In the genomic region with DNA sequence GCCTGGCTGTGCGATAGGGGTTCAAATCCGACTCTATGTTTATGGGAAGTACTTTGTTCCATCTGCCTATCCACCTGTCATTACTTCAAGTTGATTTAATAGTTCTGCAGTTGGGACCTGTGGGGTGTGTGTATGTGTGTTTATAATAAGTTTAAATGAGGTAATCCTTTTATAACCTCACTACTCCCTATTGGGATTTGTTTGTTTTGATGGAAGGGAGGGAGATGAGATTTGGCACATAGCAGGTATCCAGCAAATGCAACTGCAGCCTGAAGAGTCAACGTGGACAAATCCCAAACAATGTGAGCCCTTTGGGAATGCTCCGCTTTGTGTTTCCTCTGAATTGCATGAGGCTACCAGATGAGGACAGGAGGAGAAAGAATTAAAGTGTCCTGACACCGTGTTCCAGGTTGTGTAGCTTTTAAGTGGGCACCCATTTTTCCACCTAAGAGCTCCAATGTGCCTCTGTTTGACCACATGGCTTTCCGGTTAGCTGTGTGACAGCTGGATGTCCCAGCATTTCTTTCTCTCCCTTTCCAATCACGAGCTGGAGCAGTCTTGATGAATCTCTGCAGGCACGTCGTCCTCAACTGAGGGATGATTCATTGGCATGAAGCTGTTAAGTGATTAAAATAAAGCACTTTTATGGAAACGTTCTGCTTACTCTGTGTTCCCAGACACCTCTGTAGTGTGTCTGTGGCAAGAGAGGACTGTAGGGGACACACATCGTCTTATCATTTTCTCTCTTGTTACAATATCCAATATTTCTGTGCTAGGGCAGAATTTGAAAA, we compare ENCODE assay signal across 25 cellular contexts.
DNase-seq lines count a peak whose midpoint lies in the region; ATAC-seq, FAIRE-seq and TF ChIP-seq lines count a peak whose summit lies in the region.
"Had no signal": no experiment of that assay in that cellular context is flagged by ENCODE, and none has a peak within 500 bp of the region (broad histone marks: within the 10 kb centered on the region; RNA-seq: fewer than 3 reads in every experiment).

No MANE protein-coding gene starts in this region.

- peaks cover 65% of the 10 kb centered on the region for H3K4me1 ChIP-seq in GM23338 (ENCODE audit: insufficient read depth)

- no peaks in the 10 kb centered on the region for H4K20me1 ChIP-seq in GM23338 (replicated peaks; ENCODE audit: insufficient read depth)

- no peaks in the 10 kb centered on the region for H3K79me2 ChIP-seq in GM23338 (replicated peaks; ENCODE audit: insufficient read depth)

- no peak for ATAC-seq in GM23338
- ATAC-seq in GM18505 (IDR thresholded peaks at IDR 0.05; ENCODE audit: unreplicated experiment) = no peak
- ATAC-seq: naive thymus-derived CD8-positive, alpha-beta T cell had no signal

- no peak for TF ChIP-seq POLR2A in GM18505 (IDR thresholded peaks at IDR 0.05; ENCODE audit: borderline replicate concordance, extremely low read depth, insufficient read depth, insufficient read length)

- H3K4me1 Mint-ChIP-seq in GM23338 = peaks cover 87% of the 10 kb centered on the region
- H3K4me1 Mint-ChIP-seq: CD4-positive, alpha-beta memory T cell; naive thymus-derived CD8-positive, alpha-beta T cell had no signal

- H3K36me3 Mint-ChIP-seq in GM23338 (ENCODE audit: low read depth) = no peaks in the 10 kb centered on the region
- H3K36me3 Mint-ChIP-seq: CD4-positive, alpha-beta memory T cell; naive thymus-derived CD8-positive, alpha-beta T cell had no signal

- H3K4me3 ChIP-seq in GM23338 = no peak overlapping the region
- H3K4me3 ChIP-seq: SK-N-MC had no signal

- no peak for FAIRE-seq in urothelium cell line (lab: Jason Lieb, UNC)
- FAIRE-seq: kidney had no signal

- H3K36me3 ChIP-seq in GM23338 (ENCODE audit: insufficient read depth) = no peaks in the 10 kb centered on the region
- H3K36me3 ChIP-seq: brain microvascular endothelial cell had no signal

- no peak overlapping the region for H2AFZ ChIP-seq in GM23338

- no peaks in the 10 kb centered on the region for H3K27me3 ChIP-seq in GM23338 (ENCODE audit: insufficient read depth)
- H3K27me3 ChIP-seq: brain microvascular endothelial cell had no signal

- DNase-seq in AG08395 (ENCODE audit: low spot score) (peak; percentile 41), GM23338 (ENCODE audit: low spot score) (no peak), RPMI7951 (ENCODE audit: low read depth) (peak; percentile 45), iris pigment epithelial cell (ENCODE audit: low read depth) (peak; percentile 6), COLO668 (lab: John Stamatoyannopoulos, UW; ENCODE audit: unreplicated experiment) (no peak), urothelium cell line (ENCODE audit: low spot score) (no peak), GF-D8 (lab: John Stamatoyannopoulos, UW) (no peak)
- DNase-seq: activated CD4-positive, alpha-beta T cell treated with anti-CD3 and anti-CD28 coated beads, Interleukin-2, amount 50 U/mL, for 1 hour; activated CD8-positive, alpha-beta memory T cell treated with anti-CD3 and anti-CD28 coated beads, Interleukin-2, amount 50 U/mL, for 4 hours; brain microvascular endothelial cell; CD4-positive, alpha-beta memory T cell; DMS53; kidney; mammary epithelial cell; MM.1S; naive thymus-derived CD8-positive, alpha-beta T cell; NCI-H1436; NK-92 treated with Interleukin-12 subunit alpha and Interleukin-12 subunit beta, amount 100 ng/mL, for 24 hours; RPMI8226; stimulated activated naive CD4-positive, alpha-beta T cell; T-helper 2 cell had no signal

- H3K27me3 Mint-ChIP-seq in GM23338 (ENCODE audit: insufficient read depth, low read depth, poor library complexity) = no peaks in the 10 kb centered on the region
- H3K27me3 Mint-ChIP-seq: CD4-positive, alpha-beta memory T cell had no signal

- no peak for TF ChIP-seq CTCF in GM23338 (conservative IDR thresholded peaks at IDR 0.05; ENCODE audit: low read depth in 2 of 2)

- H3K27ac ChIP-seq in GM23338 (ENCODE audit: low read depth) = peak overlapping the region; percentile 80
- H3K27ac ChIP-seq: brain microvascular endothelial cell, SK-N-MC, VCaP had no signal

- H3K27ac Mint-ChIP-seq in GM23338 = peak overlapping the region; percentile 92
- H3K27ac Mint-ChIP-seq: activated T-helper 2 cell treated with anti-CD3 and anti-CD28 coated beads, Interferon-gamma antibody, Interleukin-2, Interleukin-4, amounts not matched to agents 10 μg/mL and 5 μg/mL and 100 μg/mL, durations not matched to agents 14 hours and 24 hours and 36 hours; CD4-positive, alpha-beta memory T cell; naive thymus-derived CD8-positive, alpha-beta T cell had no signal

- no peaks in the 10 kb centered on the region for H3K9me3 Mint-ChIP-seq in GM23338

- no peaks in the 10 kb centered on the region for H3F3A ChIP-seq in GM23338 (replicated peaks; ENCODE audit: low read depth)

- H3K9me2 ChIP-seq in GM23338 (ENCODE audit: insufficient read depth) = no peaks in the 10 kb centered on the region

- no peak overlapping the region for H3K4me2 ChIP-seq in GM23338

- H3K4me3 Mint-ChIP-seq in GM23338 = no peak overlapping the region
- H3K4me3 Mint-ChIP-seq: CD4-positive, alpha-beta memory T cell; naive thymus-derived CD8-positive, alpha-beta T cell had no signal

TF ChIP-seq in GM23338, 12 proteins besides CTCF, POLR2A, EP300 and RAD21:
- no peak for TF ChIP-seq ZNF114 (CRISPR knock-in tag; IDR thresholded peaks at IDR 0.05)
- TF ChIP-seq CREB1 (CRISPR knock-in tag; IDR thresholded peaks at IDR 0.05; ENCODE audit: low read depth) = no peak
- TF ChIP-seq NANOG (IDR thresholded peaks at IDR 0.05; ENCODE audit: borderline replicate concordance) = no peak
- TF ChIP-seq ZNF331 (CRISPR knock-in tag; IDR thresholded peaks at IDR 0.05; ENCODE audit: low read depth) = no peak
- TF ChIP-seq, protein P1, sequence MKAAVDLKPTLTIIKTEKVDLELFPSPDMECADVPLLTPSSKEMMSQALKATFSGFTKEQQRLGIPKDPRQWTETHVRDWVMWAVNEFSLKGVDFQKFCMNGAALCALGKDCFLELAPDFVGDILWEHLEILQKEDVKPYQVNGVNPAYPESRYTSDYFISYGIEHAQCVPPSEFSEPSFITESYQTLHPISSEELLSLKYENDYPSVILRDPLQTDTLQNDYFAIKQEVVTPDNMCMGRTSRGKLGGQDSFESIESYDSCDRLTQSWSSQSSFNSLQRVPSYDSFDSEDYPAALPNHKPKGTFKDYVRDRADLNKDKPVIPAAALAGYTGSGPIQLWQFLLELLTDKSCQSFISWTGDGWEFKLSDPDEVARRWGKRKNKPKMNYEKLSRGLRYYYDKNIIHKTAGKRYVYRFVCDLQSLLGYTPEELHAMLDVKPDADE (IDR thresholded peaks at IDR 0.05) = no peak
- TF ChIP-seq JUNB (IDR thresholded peaks at IDR 0.05; ENCODE audit: unreplicated experiment) = no peak
- TF ChIP-seq EZH2phosphoT487 (IDR thresholded peaks at IDR 0.05; ENCODE audit: unreplicated experiment) = no peak
- TF ChIP-seq STAT1 (IDR thresholded peaks at IDR 0.05; ENCODE audit: unreplicated experiment) = no peak

Comparison
In these comparisons a context has a peak if more than half of its experiments do, and no peak if none do; other contexts are left out.
1. DNase-seq: peak in AG08395 (single experiment), RPMI7951 (single experiment) and iris pigment epithelial cell (single experiment); none in GM23338 (single experiment), COLO668 (single experiment), urothelium cell line (single experiment) and GF-D8 (single experiment).